ENCODE assay signal across 8 cellular contexts in genomic region chr7:156640257-156640948, GRCh38. TPM values are rescaled to one million over a fixed set of nuclear protein-coding genes. Genes with fewer than 3 reads are reported as not detected.
A peak's percentile ranks its signal among the peaks of the same experiment; 100 is the strongest.
DNase-seq lines count a peak whose midpoint lies in the region; ATAC-seq and TF ChIP-seq lines count a peak whose summit lies in the region.

Gene RNF32 (plus strand): TSS chr7:156640774. CDS start chr7:156643878, 3,104 bp downstream.

- no peaks in the 10 kb centered on the region for H3K9me2 ChIP-seq in SU-DHL-6 (replicated peaks; ENCODE audit: insufficient read depth, low read length)

- H3K4me2 ChIP-seq in SU-DHL-6 (ENCODE audit: low read depth, low read length, poor library complexity, severe bottlenecking) = peak within 1 kb of the TSS; percentile 85

- H3F3A ChIP-seq in SU-DHL-6 (ENCODE audit: insufficient read depth) = no peaks in the 10 kb centered on the region

- H3K27me3 ChIP-seq in SU-DHL-6 (ENCODE audit: low read length) = no peaks in the 10 kb centered on the region
- H3K27me3 ChIP-seq in aorta (ENCODE audit: control insufficient read depth in 1 of 2, insufficient read depth in 2 of 2, low read length in 1 of 2) = no peaks in the 10 kb centered on the region

- no peaks in the 10 kb centered on the region for H3K4me1 ChIP-seq in aorta (ENCODE audit: control insufficient read depth in 1 of 2, insufficient read depth in 2 of 2, low read length in 2 of 2)

- H3K9me3 ChIP-seq in SU-DHL-6 (ENCODE audit: insufficient read depth, low read length) (no peaks in the 10 kb centered on the region), aorta (ENCODE audit: control insufficient read depth, low read length) (peaks cover 2% of the 10 kb centered on the region)

- peak within 1 kb of the TSS; percentile 93 for H2AFZ ChIP-seq in SU-DHL-6 (ENCODE audit: low read depth, low read length, severe bottlenecking)

- DNase-seq in NCI-H1105 (lab: John Stamatoyannopoulos, UW) (peak; percentile 81), amniotic epithelial cell (ENCODE audit: low read depth) (peak; percentile 81), left ventricle myocardium superior (peak; percentile 97), putamen (ENCODE audit: low spot score) (peak; percentile 90), aorta (peak; percentile 94 to 97)

- no peaks in the 10 kb centered on the region for H3K79me2 ChIP-seq in SU-DHL-6 (ENCODE audit: insufficient read depth, low read length)

- WGBS in aorta, 2 donors = 2% methylated on average over 75 to 85 of the region's 85 CpGs

- H3K27ac ChIP-seq in SU-DHL-6 (ENCODE audit: low read depth, low read length) = peak within 1 kb of the TSS; percentile 16
- no peak within 1 kb of the TSS for H3K27ac ChIP-seq in aorta (ENCODE audit: low read depth in 1 of 2, low read length in 2 of 2)

- no peak for TF ChIP-seq CTCF in SU-DHL-6 (IDR thresholded peaks at IDR 0.05; ENCODE audit: insufficient read depth, low read length, poor library complexity, severe bottlenecking)

- H3K36me3 ChIP-seq in SU-DHL-6 (ENCODE audit: low read length) (no peaks in the 10 kb centered on the region), aorta (ENCODE audit: control insufficient read depth in 1 of 2, insufficient read depth in 2 of 2, low read length in 1 of 2) (no peaks in the 10 kb centered on the region)

- intact Hi-C loops in left ventricle myocardium superior (cut with micrococcal nuclease) = no loop called here
- intact Hi-C loops in aorta (cut with DNase I) = no loop called here

- H3K4me3 ChIP-seq in GM08714 (ENCODE audit: low read length) = peak within 1 kb of the TSS; percentile 92
- H3K4me3 ChIP-seq in SU-DHL-6 (ENCODE audit: insufficient read depth, low read length, poor library complexity, severe bottlenecking) = peak within 1 kb of the TSS; percentile 70
- peak within 1 kb of the TSS; percentile 27 to 33 for H3K4me3 ChIP-seq in aorta (ENCODE audit: low read length in 2 of 2)

- H4K20me1 ChIP-seq in SU-DHL-6 (ENCODE audit: low read depth, low read length) = 0 out of 2 replicates have a peak, but pooled peaks cover 3% of the 10 kb centered on the region

- peak; percentile 83 for ATAC-seq in HG02571 (IDR thresholded peaks at IDR 0.05; ENCODE audit: unreplicated experiment)
- peak; percentile 100 for ATAC-seq in left ventricle myocardium superior
- ATAC-seq in aorta (ENCODE audit: low FRiP score) = peak; percentile 98

- peak within 1 kb of the TSS; percentile 84 for H3K9ac ChIP-seq in SU-DHL-6 (ENCODE audit: low read length)

RNA-seq across cellular contexts. Expression of gene RNF32, which starts in this region (rescaled TPM):
- total RNA-seq in left ventricle myocardium superior (not detected), aorta (under 1 TPM in 1 of 2 donors, not detected in 1; 0.72 TPM)
- under 1 TPM in 1 of 2 donors, not detected in 1; 0.20 TPM for polyA plus RNA-seq in aorta

Comparison
In these comparisons a context has a peak if more than half of its experiments do, and no peak if none do; other contexts are left out.
1. Peak in DNase-seq and ATAC-seq in left ventricle myocardium superior; RNA of the gene not detected or under 1 TPM.
2. Peak in DNase-seq, ATAC-seq and H3K4me3 ChIP-seq in aorta; RNA of the gene not detected or under 1 TPM.
3. H3K4me3 ChIP-seq: peak in every context shown above with its lines; median percentile 92 in GM08714; 70 in SU-DHL-6; 30 in aorta.